ENCODE assay signal across 27 cellular contexts in the genomic region with DNA sequence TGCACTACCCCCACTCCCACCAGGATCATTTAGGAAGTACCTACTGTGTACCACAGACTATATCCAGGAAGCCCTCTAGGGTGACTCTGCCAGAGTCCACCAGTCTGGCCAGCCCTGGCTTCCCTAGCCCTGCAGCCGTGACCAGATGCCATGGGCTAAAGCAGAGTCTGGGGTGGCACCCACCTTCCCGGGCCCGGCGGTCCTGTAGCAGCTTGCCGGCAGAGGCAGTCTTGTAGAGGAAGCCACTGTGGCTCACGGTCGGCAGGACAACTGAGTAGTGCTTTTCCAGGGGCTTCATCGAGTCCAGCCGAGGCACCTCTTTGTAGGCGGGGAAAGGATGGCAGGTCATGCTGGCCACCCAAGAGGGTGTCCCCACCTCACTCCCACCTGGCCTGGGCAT. TPM values are rescaled to one million over a fixed set of nuclear protein-coding genes. Genes with fewer than 3 reads are reported as not detected.
DNase-seq lines count a peak whose midpoint lies in the region; FAIRE-seq and TF ChIP-seq lines count a peak whose summit lies in the region.
"Had no signal": no experiment of that assay in that cellular context is flagged by ENCODE, and none has a peak within 500 bp of the region (broad histone marks: within the 10 kb centered on the region; RNA-seq: fewer than 3 reads in every experiment).

No MANE protein-coding gene starts in this region.

- POLR2A ChIA-PET in RWPE1 (lab: Yijun Ruan, JAX; ENCODE audit: low non-redundant PET), result no interaction called here
- POLR2A ChIA-PET in SK-N-SH (lab: Yijun Ruan, JAX), result no interaction called here

- H3K27ac ChIP-seq in H9 (ENCODE audit: insufficient read length, low read depth, low read length), result no peak overlapping the region
- peak overlapping the region; percentile 44 for H3K27ac ChIP-seq in RWPE1
- H3K27ac ChIP-seq in neuronal stem cell (replicated peaks; ENCODE audit: low read length), result no peak overlapping the region
- no peak overlapping the region for H3K27ac ChIP-seq in SK-N-SH (ENCODE audit: low read depth in 2 of 2, low read length in 1 of 2)
- H3K27ac ChIP-seq: A549, C4-2B, HL-60, SK-N-MC had no signal

- H2BK5ac ChIP-seq in H9 (ENCODE audit: insufficient read length, low read length) (no peak overlapping the region), neuronal stem cell (ENCODE audit: low read length) (peak overlapping the region; percentile 93)

- H2BK15ac ChIP-seq in H9 (ENCODE audit: low read depth, low read length), result no peak overlapping the region
- H2BK15ac ChIP-seq in neuronal stem cell (ENCODE audit: low read length), result no peak overlapping the region

- DNase-seq in H9, result no peak
- no peak for DNase-seq in RWPE1 (ENCODE audit: low spot score)
- DNase-seq in glutamatergic neuron, result no peak
- DNase-seq in neuronal stem cell (ENCODE audit: low spot score), result no peak
- DNase-seq in GM12891 (ENCODE audit: insufficient read length, low spot score), result no peak
- DNase-seq in SKM-1 (lab: John Stamatoyannopoulos, UW; ENCODE audit: unreplicated experiment), result no peak
- no peak for DNase-seq in putamen (ENCODE audit: low spot score)
- no peak for DNase-seq in SK-N-SH
- DNase-seq: AML-193; Caco-2; CD8-positive, alpha-beta T cell; GOT3; HCEC 1CT; NCI-H1092 treated with DMSO at 0.1 percent for 48 hours; NCI-H1436 treated with DMSO at 0.1 percent for 48 hours; NCI-H1930; NCI-H2107; NCI-H524; NCI-H774; NK-92 treated with Interleukin-12 subunit alpha and Interleukin-12 subunit beta, amount 100 ng/mL, for 24 hours; RPMI8226; SIG-M5 had no signal

- no peaks in the 10 kb centered on the region for H3F3A ChIP-seq in SK-N-SH (replicated peaks; ENCODE audit: insufficient read depth)

- H3T11ph ChIP-seq in H9 (ENCODE audit: low read length), result no peak overlapping the region

- H3K4me1 ChIP-seq in H9 (ENCODE audit: insufficient read depth, low read length) (peaks cover 4% of the 10 kb centered on the region; the same call in 1 of the 2 replicates), neuronal stem cell (ENCODE audit: control insufficient read depth in 2 of 2, insufficient read depth in 1 of 2, low read depth in 1 of 2, low read length in 2 of 2) (peaks cover 13 to 39% of the 10 kb centered on the region in 2 donors), SK-N-SH (ENCODE audit: control insufficient read depth in 1 of 2, insufficient read depth in 2 of 2, low read depth in 1 of 2, low read length in 1 of 2) (peaks cover 0 to 9% of the 10 kb centered on the region in 2 experiments; a peak in 1 of 4 replicates)
- H3K4me1 ChIP-seq: Caco-2 had no signal

- no peak for TF ChIP-seq POLR2A in GM12891 (IDR thresholded peaks at IDR 0.05; ENCODE audit: low read depth, low read length)

- H3K4ac ChIP-seq in H9 (ENCODE audit: low read depth, low read length), result no peak overlapping the region
- no peak overlapping the region for H3K4ac ChIP-seq in neuronal stem cell (ENCODE audit: low read length)

- H3K4me2 ChIP-seq in H9 (ENCODE audit: insufficient read depth, insufficient read length, low read length), result no peak overlapping the region
- H3K4me2 ChIP-seq in neuronal stem cell (ENCODE audit: insufficient read depth, low read length, poor library complexity, severe bottlenecking), result no peak overlapping the region
- no peak overlapping the region for H3K4me2 ChIP-seq in SK-N-SH
- H3K4me2 ChIP-seq: A549 had no signal

- H3K36me3 Mint-ChIP-seq in H9 (ENCODE audit: insufficient read depth in 1 of 3, low read depth in 3 of 3) (peaks cover 18 to 45% (median 38%) of the 10 kb centered on the region in 3 experiments), glutamatergic neuron (ENCODE audit: unreplicated experiment) (no peaks in the 10 kb centered on the region)

- H2BK12ac ChIP-seq in H9 (ENCODE audit: insufficient read length, low read depth, low read length), result no peak overlapping the region
- H2BK12ac ChIP-seq in neuronal stem cell (ENCODE audit: low read length), result no peak overlapping the region

- H3K14ac ChIP-seq in H9 (ENCODE audit: insufficient read depth, low read length) (no peak overlapping the region), neuronal stem cell (ENCODE audit: low read length) (peak overlapping the region; percentile 73)

- no peak overlapping the region for H2BK20ac ChIP-seq in H9 (ENCODE audit: low read depth, low read length, poor library complexity, severe bottlenecking)

- TF ChIP-seq EP300 in SK-N-SH (IDR thresholded peaks at IDR 0.05; ENCODE audit: borderline replicate concordance in 1 of 2, low read depth in 1 of 2, low read length in 1 of 2), result no peak

- TF ChIP-seq RAD21 in SK-N-SH (IDR thresholded peaks at IDR 0.05; ENCODE audit: low read length), result no peak

- H2AK5ac ChIP-seq in H9 (ENCODE audit: insufficient read length, low read length), result no peak overlapping the region
- H2AK5ac ChIP-seq in neuronal stem cell (ENCODE audit: low read depth, low read length), result peak overlapping the region; percentile 66

- no peak overlapping the region for H4K5ac ChIP-seq in H9 (ENCODE audit: insufficient read length, low read depth, low read length)

- FAIRE-seq in GM12891 (lab: Jason Lieb, UNC), result no peak
- FAIRE-seq: A549, G401.6 had no signal

- no peak overlapping the region for H3K56ac ChIP-seq in H9 (ENCODE audit: insufficient read length, low read depth, low read length)

- H4K8ac ChIP-seq in H9 (replicated peaks; ENCODE audit: insufficient read length, low read depth, low read length) (no peak overlapping the region), neuronal stem cell (ENCODE audit: low read depth, low read length) (no peak overlapping the region)

- CTCF ChIA-PET in RWPE1 (lab: Yijun Ruan, JAX) (interaction anchor here (1.5 kb wide), 1 partner anchor 17 kb away, joined by 7 read pairs; no protein-coding TSS in a partner anchor), SK-N-SH (lab: Yijun Ruan, JAX) (interaction anchor here (0.9 to 2.9 kb wide), 3 partner anchors 18 to 230 kb away, joined by 3 to 15 read pairs (median 4); no protein-coding TSS in a partner anchor)

- H3K4me3 ChIP-seq in neuronal stem cell (ENCODE audit: low read length in 2 of 2), result no peak overlapping the region
- H3K4me3 ChIP-seq in SK-N-SH (ENCODE audit: low read depth in 2 of 2, low read length in 1 of 2), result no peak overlapping the region
- H3K4me3 ChIP-seq: A549, SK-N-MC had no signal

- H3K9me2 ChIP-seq in SK-N-SH, result no peaks in the 10 kb centered on the region

- no peaks in the 10 kb centered on the region for H3K79me2 ChIP-seq in H9 (ENCODE audit: insufficient read depth, low read length)
- no peaks in the 10 kb centered on the region for H3K79me2 ChIP-seq in SK-N-SH (ENCODE audit: insufficient read depth)

- H3K27me3 ChIP-seq in H9 (ENCODE audit: insufficient read depth, low read length) (no peaks in the 10 kb centered on the region), neuronal stem cell (ENCODE audit: control insufficient read depth in 3 of 3, insufficient read depth in 3 of 3, low read depth in 1 of 3, low read length in 3 of 3) (no peaks in the 10 kb centered on the region), SK-N-SH (ENCODE audit: insufficient read depth) (no peaks in the 10 kb centered on the region)

- H2BK120ac ChIP-seq in H9 (ENCODE audit: low read depth, low read length, poor library complexity, severe bottlenecking), result no peak overlapping the region
- H2BK120ac ChIP-seq in neuronal stem cell (ENCODE audit: low read depth, low read length), result no peak overlapping the region

- H4K20me1 ChIP-seq in H9 (ENCODE audit: control insufficient read depth, insufficient read depth, insufficient read length) (peaks cover 2% of the 10 kb centered on the region), SK-N-SH (ENCODE audit: insufficient read depth) (no peaks in the 10 kb centered on the region)

- H3K9ac ChIP-seq in H9 (ENCODE audit: extremely low read depth, insufficient read length, low read length) (no peak overlapping the region), neuronal stem cell (ENCODE audit: low read depth, low read length, poor library complexity) (no peak overlapping the region), SK-N-SH (no peak overlapping the region)

- no peaks in the 10 kb centered on the region for H3K9me3 Mint-ChIP-seq in H9
- H3K9me3 Mint-ChIP-seq in glutamatergic neuron (ENCODE audit: unreplicated experiment), result peaks cover 4% of the 10 kb centered on the region
- H3K9me3 Mint-ChIP-seq: CD8-positive, alpha-beta T cell had no signal

- H4K91ac ChIP-seq in H9 (ENCODE audit: insufficient read length, low read depth, low read length) (no peak overlapping the region), neuronal stem cell (ENCODE audit: low read depth, low read length, poor library complexity) (no peak overlapping the region)

- H3K4me1 Mint-ChIP-seq in H9, result peaks cover 33 to 54% of the 10 kb centered on the region in 2 experiments
- H3K4me1 Mint-ChIP-seq in glutamatergic neuron (ENCODE audit: low read depth, unreplicated experiment), result peaks cover 10% of the 10 kb centered on the region

- no peak overlapping the region for H3K18ac ChIP-seq in H9 (ENCODE audit: insufficient read length, low read depth, low read length)
- H3K18ac ChIP-seq in neuronal stem cell (ENCODE audit: low read length), result no peak overlapping the region

- H3K27me3 Mint-ChIP-seq in H9 (ENCODE audit: low read depth) (no peaks in the 10 kb centered on the region), glutamatergic neuron (ENCODE audit: unreplicated experiment) (peaks cover 18% of the 10 kb centered on the region)

- H3K27ac Mint-ChIP-seq in H9, result peak overlapping the region in 2 of 3 experiments; percentile 13 to 83; a peak in 2 of 7 replicates
- H3K27ac Mint-ChIP-seq in glutamatergic neuron (ENCODE audit: unreplicated experiment), result peak overlapping the region; percentile 12

- H3K79me1 ChIP-seq in H9 (ENCODE audit: insufficient read depth, low read depth, low read length, poor library complexity, severe bottlenecking) (no peaks in the 10 kb centered on the region), neuronal stem cell (ENCODE audit: low read depth, low read length) (no peaks in the 10 kb centered on the region)

- H3K36me3 ChIP-seq in neuronal stem cell (replicated peaks in 1 of 2; ENCODE audit: control insufficient read depth in 2 of 2, insufficient read depth in 2 of 2, low read length in 2 of 2) (peaks cover 2 to 25% of the 10 kb centered on the region in 2 donors), SK-N-SH (replicated peaks in 1 of 2; ENCODE audit: control insufficient read depth in 1 of 2, insufficient read depth in 2 of 2, low read length in 1 of 2) (peaks cover 0 to 45% of the 10 kb centered on the region in 2 experiments)

- WGBS in H9 (ENCODE audit: extremely low coverage, insufficient read length, low lambda C conversion rate), result no CpG with 5 or more reads among the region's 10 CpGs
- WGBS in neuronal stem cell (ENCODE audit: extremely low coverage in 2 of 2, insufficient read length in 2 of 2, insufficient replicate concordance in 1 of 2), 2 donors, result no CpG with 5 or more reads among the region's 10 CpGs
- 98% methylated on average over 6 of the region's 10 CpGs for WGBS in SK-N-SH (ENCODE audit: low lambda C conversion rate)

- H2AFZ ChIP-seq in H9 (ENCODE audit: low read length) (no peak overlapping the region), neuronal stem cell (ENCODE audit: low read length) (no peak overlapping the region), SK-N-SH (ENCODE audit: low read depth) (no peak overlapping the region)

- no peaks in the 10 kb centered on the region for H3K9me3 ChIP-seq in H9 (ENCODE audit: control insufficient read depth, low read depth, low read length)
- no peaks in the 10 kb centered on the region for H3K9me3 ChIP-seq in neuronal stem cell (replicated peaks in 1 of 2; ENCODE audit: control insufficient read depth in 2 of 2, insufficient read depth in 1 of 2, low read depth in 1 of 2, low read length in 2 of 2)
- no peaks in the 10 kb centered on the region for H3K9me3 ChIP-seq in SK-N-SH
- H3K9me3 ChIP-seq: A549, Caco-2 had no signal

- TF ChIP-seq CTCF in H9 (conservative IDR thresholded peaks at IDR 0.05) (no peak), RWPE1 (conservative IDR thresholded peaks at IDR 0.05; ENCODE audit: low read depth) (no peak), glutamatergic neuron (IDR thresholded peaks at IDR 0.05; ENCODE audit: partially characterized antibody, unreplicated experiment) (no peak), SK-N-SH (IDR thresholded peaks at IDR 0.05) (no peak)

- no peak overlapping the region for H3K4me3 Mint-ChIP-seq in H9
- H3K4me3 Mint-ChIP-seq in glutamatergic neuron (ENCODE audit: unreplicated experiment), result no peak overlapping the region
- H3K4me3 Mint-ChIP-seq: CD8-positive, alpha-beta T cell had no signal

- no peak overlapping the region for H3K23ac ChIP-seq in H9 (ENCODE audit: insufficient read length, low read depth, low read length)
- H3K23ac ChIP-seq in neuronal stem cell (ENCODE audit: low read depth, low read length, poor library complexity), result no peak overlapping the region

- H3K23me2 ChIP-seq in H9 (ENCODE audit: insufficient read length, low read depth, low read length, poor library complexity, severe bottlenecking), result peaks cover 3% of the 10 kb centered on the region

RNA-seq across cellular contexts. Expression of a gene that starts 27.2 kb away (rescaled TPM):
- total RNA-seq in H9 (2021), result 3.4 and 4.3 TPM in 2 replicates
- total RNA-seq in glutamatergic neuron (ENCODE audit: unreplicated experiment), result 16.9 TPM
- 1.7 TPM for polyA plus RNA-seq in neuronal stem cell (2013, experiment 1 of 2)
- 1.7 TPM for polyA plus RNA-seq in neuronal stem cell (2013, experiment 2 of 2)
- 0.51 TPM for polyA plus RNA-seq in GM12891 (2012; ENCODE audit: low read depth, missing spikeins)
- 0.32 and 0.43 TPM in 2 replicates for polyA plus RNA-seq in SK-N-SH (2012; rRNA removed)
- 0.15 and 0.60 TPM in 2 replicates for polyA plus RNA-seq in SK-N-SH (2012; cell fraction: cytosol; rRNA removed)
- polyA plus RNA-seq in SK-N-SH (2012; cell fraction: nucleus; rRNA removed), result 0.85 and 1.0 TPM in 2 replicates

RNA-seq across cellular contexts. Expression of a gene that starts 50.7 kb away (rescaled TPM):
- total RNA-seq in H9 (2021), result 59.4 and 63.0 TPM in 2 replicates
- 20.5 TPM for total RNA-seq in glutamatergic neuron (ENCODE audit: unreplicated experiment)
- 15.2 TPM for polyA plus RNA-seq in neuronal stem cell (2013, experiment 1 of 2)
- 15.9 TPM for polyA plus RNA-seq in neuronal stem cell (2013, experiment 2 of 2)
- 55.4 TPM for polyA plus RNA-seq in GM12891 (2012; ENCODE audit: low read depth, missing spikeins)
- 43.4 and 56.6 TPM in 2 replicates for polyA plus RNA-seq in SK-N-SH (2012; rRNA removed)
- 21.6 and 37.3 TPM in 2 replicates for polyA plus RNA-seq in SK-N-SH (2012; cell fraction: cytosol; rRNA removed)
- polyA plus RNA-seq in SK-N-SH (2012; cell fraction: nucleus; rRNA removed), result 118 and 136 TPM in 2 replicates
